ENCODE assay signal across 1 cellular context in the genomic region with DNA sequence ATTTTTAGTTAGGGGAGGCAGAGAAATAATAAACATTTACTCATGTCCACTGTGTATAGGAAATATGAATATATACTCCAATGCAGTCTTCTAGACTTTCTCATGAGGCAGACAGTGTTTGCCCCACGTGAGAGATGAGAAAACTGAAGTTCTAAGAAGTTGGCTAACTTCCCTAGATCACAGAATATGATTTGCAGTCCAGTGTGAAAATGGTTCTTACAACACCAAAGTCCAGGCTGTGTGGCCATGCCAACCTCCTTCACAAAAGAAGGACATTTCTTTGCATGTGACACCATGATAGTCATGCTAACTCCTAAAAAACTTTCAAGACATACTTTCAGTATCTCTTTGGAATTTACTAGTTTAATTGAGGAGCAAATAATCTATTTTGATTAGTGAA.
TF ChIP-seq lines count a peak whose summit lies in the region.

No MANE protein-coding gene starts in this region.

TF ChIP-seq in HCT116, 20 proteins besides CTCF, POLR2A, EP300 and RAD21 (continued from another document):
- TF ChIP-seq, protein P1, sequence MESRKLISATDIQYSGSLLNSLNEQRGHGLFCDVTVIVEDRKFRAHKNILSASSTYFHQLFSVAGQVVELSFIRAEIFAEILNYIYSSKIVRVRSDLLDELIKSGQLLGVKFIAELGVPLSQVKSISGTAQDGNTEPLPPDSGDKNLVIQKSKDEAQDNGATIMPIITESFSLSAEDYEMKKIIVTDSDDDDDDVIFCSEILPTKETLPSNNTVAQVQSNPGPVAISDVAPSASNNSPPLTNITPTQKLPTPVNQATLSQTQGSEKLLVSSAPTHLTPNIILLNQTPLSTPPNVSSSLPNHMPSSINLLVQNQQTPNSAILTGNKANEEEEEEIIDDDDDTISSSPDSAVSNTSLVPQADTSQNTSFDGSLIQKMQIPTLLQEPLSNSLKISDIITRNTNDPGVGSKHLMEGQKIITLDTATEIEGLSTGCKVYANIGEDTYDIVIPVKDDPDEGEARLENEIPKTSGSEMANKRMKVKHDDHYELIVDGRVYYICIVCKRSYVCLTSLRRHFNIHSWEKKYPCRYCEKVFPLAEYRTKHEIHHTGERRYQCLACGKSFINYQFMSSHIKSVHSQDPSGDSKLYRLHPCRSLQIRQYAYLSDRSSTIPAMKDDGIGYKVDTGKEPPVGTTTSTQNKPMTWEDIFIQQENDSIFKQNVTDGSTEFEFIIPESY (IDR thresholded peaks at IDR 0.05; ENCODE audit: extremely low read depth, insufficient replicate concordance, low read length): no peak
- TF ChIP-seq EZH2phosphoT487 (IDR thresholded peaks at IDR 0.05; ENCODE audit: borderline replicate concordance) (no peak), ZNF274 (IDR thresholded peaks at IDR 0.05; ENCODE audit: low read depth, low read length) (no peak), SP1 (IDR thresholded peaks at IDR 0.05; ENCODE audit: low read depth) (no peak), CBX3 (IDR thresholded peaks at IDR 0.05; ENCODE audit: low read depth) (no peak), YY1 (IDR thresholded peaks at IDR 0.05; ENCODE audit: extremely low read depth, insufficient replicate concordance, low read depth, low read length) (no peak), SRF (IDR thresholded peaks at IDR 0.05; ENCODE audit: low read depth) (no peak), EGR1 (IDR thresholded peaks at IDR 0.05; ENCODE audit: low read depth) (no peak), TCF7L2 (IDR thresholded peaks at IDR 0.05; ENCODE audit: borderline replicate concordance, extremely low read depth, insufficient read depth, insufficient read length) (no peak), JUND (IDR thresholded peaks at IDR 0.05) (no peak)
- TF ChIP-seq, protein P2, sequence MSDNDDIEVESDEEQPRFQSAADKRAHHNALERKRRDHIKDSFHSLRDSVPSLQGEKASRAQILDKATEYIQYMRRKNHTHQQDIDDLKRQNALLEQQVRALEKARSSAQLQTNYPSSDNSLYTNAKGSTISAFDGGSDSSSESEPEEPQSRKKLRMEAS (IDR thresholded peaks at IDR 0.05): no peak
